In genomic region chr7:144500225-144500624, GRCh38 we compare ENCODE assay signal across 30 cellular contexts.
"Had no signal": no experiment of that assay in that cellular context is flagged by ENCODE, and none has a peak within 500 bp of the region (broad histone marks: within the 10 kb centered on the region; RNA-seq: fewer than 3 reads in every experiment).

No MANE protein-coding gene starts in this region.

- H3K27me3 ChIP-seq: ascending aorta, cardiac muscle cell had no signal

- ATAC-seq: activated CD4-positive, alpha-beta T cell treated with anti-CD3 and anti-CD28 coated beads for 36 hours; activated CD4-positive, CD25-positive, alpha-beta regulatory T cell treated with anti-CD3 and anti-CD28 coated beads, Interleukin-2, amount 50 U/mL, for 24 hours; activated CD8-positive, alpha-beta memory T cell treated with anti-CD3 and anti-CD28 coated beads, Interleukin-2, amount 10 ng/mL, durations not matched to agents 7 days and 5 days; activated CD8-positive, alpha-beta T cell treated with anti-CD3 and anti-CD28 coated beads, Interleukin-2, amount 10 ng/mL, durations not matched to agents 7 days and 5 days; activated naive CD8-positive, alpha-beta T cell treated with anti-CD3 and anti-CD28 coated beads, Interleukin-2, amount 50 U/mL, for 24 hours; WTC11 had no signal

- H3K4me3 ChIP-seq: ascending aorta, cardiac muscle cell had no signal

- H3K4me1 ChIP-seq: ascending aorta had no signal

- DNase-seq: activated CD4-positive, alpha-beta memory T cell treated with anti-CD3 and anti-CD28 coated beads, Interleukin-2, amount 10 ng/mL, durations not matched to agents 7 days and 5 days; activated CD4-positive, alpha-beta T cell treated with anti-CD3 and anti-CD28 coated beads for 1 hour; activated CD4-positive, alpha-beta T cell treated with anti-CD3 and anti-CD28 coated beads for 36 hours; activated CD4-positive, alpha-beta T cell treated with anti-CD3 and anti-CD28 coated beads for 48 hours; activated CD4-positive, alpha-beta T cell treated with anti-CD3 and anti-CD28 coated beads, Interleukin-2, amount 10 ng/mL, durations not matched to agents 7 days and 5 days; activated CD4-positive, alpha-beta T cell treated with anti-CD3 and anti-CD28 coated beads, Interleukin-2, amount 50 U/mL, for 48 hours; activated CD4-positive, CD25-positive, alpha-beta regulatory T cell; activated CD8-positive, alpha-beta memory T cell treated with anti-CD3 and anti-CD28 coated beads for 24 hours; activated CD8-positive, alpha-beta memory T cell treated with anti-CD3 and anti-CD28 coated beads, Interleukin-2, amount 10 ng/mL, durations not matched to agents 7 days and 5 days; activated CD8-positive, alpha-beta memory T cell treated with anti-CD3 and anti-CD28 coated beads, Interleukin-2, amount 50 U/mL, for 48 hours; activated CD8-positive, alpha-beta T cell treated with anti-CD3 and anti-CD28 coated beads, Interleukin-2, amount 10 ng/mL, durations not matched to agents 7 days and 5 days; activated effector memory CD4-positive, alpha-beta T cell treated with Interleukin-2 at 50 U/mL for 16 hours; activated gamma-delta T cell; activated naive CD4-positive, alpha-beta T cell treated with anti-CD3 and anti-CD28 coated beads, Interleukin-2, amount 10 ng/mL, durations not matched to agents 7 days and 5 days; activated naive CD4-positive, alpha-beta T cell treated with Interleukin-2 at 50 U/mL for 16 hours; activated naive CD8-positive, alpha-beta T cell treated with anti-CD3 and anti-CD28 coated beads, Interleukin-2, amount 10 ng/mL, durations not matched to agents 7 days and 5 days; activated naive CD8-positive, alpha-beta T cell treated with anti-CD3 and anti-CD28 coated beads, Interleukin-2, amount 50 U/mL, for 24 hours; activated T-cell treated with anti-CD3 and anti-CD28 coated beads, Interleukin-2, amount 50 U/mL, for 24 hours; activated T-cell treated with anti-CD3 and anti-CD28 coated beads, Interleukin-2, amount 50 U/mL, for 48 hours; amygdala; anterior cingulate cortex; central memory CD4-positive, alpha-beta T cell; T-helper 1 cell; T-helper 2 cell; T-helper 9 cell; WERI-Rb-1 had no signal

- H3K36me3 ChIP-seq: ascending aorta, cardiac muscle cell, WERI-Rb-1 had no signal

- H3K27ac ChIP-seq: ascending aorta, cardiac muscle cell, WERI-Rb-1 had no signal
